ENCODE assay signal across 26 cellular contexts in the genomic region with DNA sequence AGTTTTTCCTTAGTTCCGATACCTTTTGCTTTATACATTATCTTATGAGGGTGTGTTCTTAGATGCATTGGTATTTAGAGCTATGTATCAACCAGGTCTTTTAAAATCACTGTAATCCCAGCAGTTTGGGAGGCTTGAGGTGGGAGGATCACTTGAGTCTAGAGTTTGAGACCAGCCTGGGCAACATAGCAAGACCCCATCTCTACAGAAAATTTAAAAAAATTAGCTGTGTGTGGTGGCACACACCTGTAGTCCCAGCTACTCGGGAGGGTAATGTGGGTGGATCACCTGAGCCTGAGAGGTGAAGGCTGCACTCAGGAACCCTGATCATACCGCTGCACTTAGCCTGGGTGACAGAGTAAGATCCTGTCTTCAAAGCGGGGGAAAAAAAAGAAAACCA.
"Had no signal": no experiment of that assay in that cellular context is flagged by ENCODE, and none has a peak within 500 bp of the region (broad histone marks: within the 10 kb centered on the region; RNA-seq: fewer than 3 reads in every experiment).

No MANE protein-coding gene starts in this region.

- H3K9me3 ChIP-seq: colonic mucosa, esophagus squamous epithelium, gastrocnemius medialis, heart right ventricle, left lung, lower lobe of right lung had no signal

- H3K4me3 ChIP-seq: colonic mucosa, esophagus squamous epithelium, gastrocnemius medialis, heart right ventricle, left lung, lower lobe of right lung had no signal

- FAIRE-seq: endometrium, islet of Langerhans, keratinocyte had no signal

- ATAC-seq: effector memory CD8-positive, alpha-beta T cell; esophagus mucosa; gastrocnemius medialis; heart right ventricle; left cardiac atrium; left lung; left ventricle myocardium superior; lower lobe of right lung had no signal

- H3K27me3 ChIP-seq: colonic mucosa, esophagus squamous epithelium, gastrocnemius medialis, heart right ventricle, left lung had no signal

- H3K27ac Mint-ChIP-seq: dendritic cell treated with granulocyte-macrophage colony-stimulating factor and Interleukin-4, amounts not matched to agents 40 ng/mL and 50 ng/mL, for 4 days; effector memory CD8-positive, alpha-beta T cell; endodermal cell had no signal

- H3K27ac ChIP-seq: colonic mucosa, epithelial cell of prostate, esophagus squamous epithelium, gastrocnemius medialis, heart right ventricle, left lung, lower lobe of right lung had no signal

- H3K4me1 ChIP-seq: colonic mucosa, gastrocnemius medialis had no signal

- H3K27me3 Mint-ChIP-seq: dendritic cell treated with granulocyte-macrophage colony-stimulating factor and Interleukin-4, amounts not matched to agents 40 ng/mL and 50 ng/mL, for 4 days; effector memory CD8-positive, alpha-beta T cell had no signal

- DNase-seq: colonic mucosa; cortex of kidney; effector CD8-positive, alpha-beta T cell; effector memory CD8-positive, alpha-beta T cell; endodermal cell; erythroblast; esophagus squamous epithelium; foreskin fibroblast; foreskin melanocyte; gastrocnemius medialis; glutamatergic neuron; head of caudate nucleus; heart right ventricle; hippocampal formation; left cardiac atrium; left lung; left ventricle myocardium superior; lower lobe of right lung; mesenchymal stem cell; midbrain had no signal

- H3K9me3 Mint-ChIP-seq: dendritic cell treated with granulocyte-macrophage colony-stimulating factor and Interleukin-4, amounts not matched to agents 40 ng/mL and 50 ng/mL, for 4 days; effector memory CD8-positive, alpha-beta T cell; endodermal cell had no signal

- H3K4me3 Mint-ChIP-seq: dendritic cell treated with granulocyte-macrophage colony-stimulating factor and Interleukin-4, amounts not matched to agents 40 ng/mL and 50 ng/mL, for 4 days; effector memory CD8-positive, alpha-beta T cell; endodermal cell had no signal

- H3K36me3 ChIP-seq: colonic mucosa, esophagus squamous epithelium, gastrocnemius medialis, left lung, lower lobe of right lung had no signal
